Comparison of ENCODE assay signal across 1 cellular context in genomic region chr7:99469381-99470065, GRCh38.
TF ChIP-seq lines count a peak whose summit lies in the region.

No MANE protein-coding gene starts in this region.

TF ChIP-seq in WTC11, 78 proteins besides CTCF, POLR2A, EP300 and RAD21 (continued from another document):
- TF ChIP-seq, protein P1, sequence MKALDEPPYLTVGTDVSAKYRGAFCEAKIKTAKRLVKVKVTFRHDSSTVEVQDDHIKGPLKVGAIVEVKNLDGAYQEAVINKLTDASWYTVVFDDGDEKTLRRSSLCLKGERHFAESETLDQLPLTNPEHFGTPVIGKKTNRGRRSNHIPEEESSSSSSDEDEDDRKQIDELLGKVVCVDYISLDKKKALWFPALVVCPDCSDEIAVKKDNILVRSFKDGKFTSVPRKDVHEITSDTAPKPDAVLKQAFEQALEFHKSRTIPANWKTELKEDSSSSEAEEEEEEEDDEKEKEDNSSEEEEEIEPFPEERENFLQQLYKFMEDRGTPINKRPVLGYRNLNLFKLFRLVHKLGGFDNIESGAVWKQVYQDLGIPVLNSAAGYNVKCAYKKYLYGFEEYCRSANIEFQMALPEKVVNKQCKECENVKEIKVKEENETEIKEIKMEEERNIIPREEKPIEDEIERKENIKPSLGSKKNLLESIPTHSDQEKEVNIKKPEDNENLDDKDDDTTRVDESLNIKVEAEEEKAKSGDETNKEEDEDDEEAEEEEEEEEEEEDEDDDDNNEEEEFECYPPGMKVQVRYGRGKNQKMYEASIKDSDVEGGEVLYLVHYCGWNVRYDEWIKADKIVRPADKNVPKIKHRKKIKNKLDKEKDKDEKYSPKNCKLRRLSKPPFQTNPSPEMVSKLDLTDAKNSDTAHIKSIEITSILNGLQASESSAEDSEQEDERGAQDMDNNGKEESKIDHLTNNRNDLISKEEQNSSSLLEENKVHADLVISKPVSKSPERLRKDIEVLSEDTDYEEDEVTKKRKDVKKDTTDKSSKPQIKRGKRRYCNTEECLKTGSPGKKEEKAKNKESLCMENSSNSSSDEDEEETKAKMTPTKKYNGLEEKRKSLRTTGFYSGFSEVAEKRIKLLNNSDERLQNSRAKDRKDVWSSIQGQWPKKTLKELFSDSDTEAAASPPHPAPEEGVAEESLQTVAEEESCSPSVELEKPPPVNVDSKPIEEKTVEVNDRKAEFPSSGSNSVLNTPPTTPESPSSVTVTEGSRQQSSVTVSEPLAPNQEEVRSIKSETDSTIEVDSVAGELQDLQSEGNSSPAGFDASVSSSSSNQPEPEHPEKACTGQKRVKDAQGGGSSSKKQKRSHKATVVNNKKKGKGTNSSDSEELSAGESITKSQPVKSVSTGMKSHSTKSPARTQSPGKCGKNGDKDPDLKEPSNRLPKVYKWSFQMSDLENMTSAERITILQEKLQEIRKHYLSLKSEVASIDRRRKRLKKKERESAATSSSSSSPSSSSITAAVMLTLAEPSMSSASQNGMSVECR (CRISPR knock-in tag; IDR thresholded peaks at IDR 0.05; ENCODE audit: borderline replicate concordance): no peak
- TF ChIP-seq ZBTB43 (CRISPR knock-in tag; IDR thresholded peaks at IDR 0.05) (no peak), ETV6 (CRISPR knock-in tag; IDR thresholded peaks at IDR 0.05) (no peak), RORB (CRISPR knock-in tag; IDR thresholded peaks at IDR 0.05) (no peak), PRRX2 (CRISPR knock-in tag; IDR thresholded peaks at IDR 0.05) (no peak), TCF7 (CRISPR knock-in tag; IDR thresholded peaks at IDR 0.05; ENCODE audit: low read depth) (no peak), NR1H2 (CRISPR knock-in tag; IDR thresholded peaks at IDR 0.05) (no peak), CREM (CRISPR knock-in tag; IDR thresholded peaks at IDR 0.05) (no peak), ZBTB21 (CRISPR knock-in tag; IDR thresholded peaks at IDR 0.05; ENCODE audit: borderline replicate concordance) (no peak)
- TF ChIP-seq, protein P2, sequence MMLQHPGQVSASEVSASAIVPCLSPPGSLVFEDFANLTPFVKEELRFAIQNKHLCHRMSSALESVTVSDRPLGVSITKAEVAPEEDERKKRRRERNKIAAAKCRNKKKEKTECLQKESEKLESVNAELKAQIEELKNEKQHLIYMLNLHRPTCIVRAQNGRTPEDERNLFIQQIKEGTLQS (CRISPR knock-in tag; conservative IDR thresholded peaks at IDR 0.05): no peak
